In the genomic region with DNA sequence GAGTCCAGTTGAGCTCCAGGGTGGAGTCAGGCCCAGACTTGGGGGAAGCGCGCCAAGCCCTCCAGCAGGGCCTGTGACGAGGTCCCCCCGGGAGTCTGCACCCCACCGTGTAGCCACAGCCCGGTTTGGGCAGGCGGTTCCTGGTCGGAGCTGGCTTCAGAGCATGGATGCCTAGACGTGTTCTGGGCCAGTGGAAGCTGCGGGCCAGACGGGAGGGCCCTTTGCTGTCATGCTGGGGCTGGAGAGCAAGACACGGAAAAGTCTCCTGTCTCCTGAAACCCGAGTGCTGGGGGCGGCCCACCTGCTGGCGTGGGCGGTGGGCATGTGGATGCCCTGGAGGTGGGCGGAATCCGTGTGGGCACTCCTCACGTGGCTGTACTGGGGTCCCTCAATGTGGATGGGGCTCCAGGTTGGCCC, we compare ENCODE assay signal across 10 cellular contexts. TPM values are rescaled to one million over a fixed set of nuclear protein-coding genes. Genes with fewer than 3 reads are reported as not detected.
A peak's percentile ranks its signal among the peaks of the same experiment; 100 is the strongest.
DNase-seq lines count a peak whose midpoint lies in the region; ATAC-seq, FAIRE-seq and TF ChIP-seq lines count a peak whose summit lies in the region.
"Had no signal": no experiment of that assay in that cellular context is flagged by ENCODE, and none has a peak within 500 bp of the region (broad histone marks: within the 10 kb centered on the region; RNA-seq: fewer than 3 reads in every experiment).

No MANE protein-coding gene starts in this region.

- H3K27me3 ChIP-seq in WERI-Rb-1 (ENCODE audit: insufficient read depth, low read depth, severe bottlenecking) (no peaks in the 10 kb centered on the region), sigmoid colon (no peaks in the 10 kb centered on the region)

- no peak for TF ChIP-seq POLR2A in sigmoid colon (IDR thresholded peaks at IDR 0.05)

- H3K36me3 ChIP-seq in WERI-Rb-1 (peaks cover 33% of the 10 kb centered on the region), sigmoid colon (peaks cover 0 to under 1% (median 0%) of the 10 kb centered on the region in 4 donors)

- peaks cover 0 to 37% (median 28%) of the 10 kb centered on the region in 4 donors for H3K4me1 ChIP-seq in sigmoid colon

- TF ChIP-seq CTCF in WERI-Rb-1 (IDR thresholded peaks at IDR 0.05; ENCODE audit: low read depth, low read length) (no peak), fibroblast of villous mesenchyme (IDR thresholded peaks at IDR 0.05; ENCODE audit: insufficient read depth, low read depth, low read length) (no peak), sigmoid colon (IDR thresholded peaks at IDR 0.05) (no peak), D721Med (IDR thresholded peaks at IDR 0.05; ENCODE audit: insufficient read depth, missing control alignments) (no peak)

- WGBS in sigmoid colon, 2 donors: 69 to 80% methylated on average over 19 of the region's 19 CpGs

- peak overlapping the region; percentile 87 for H3K27ac ChIP-seq in WERI-Rb-1
- peak overlapping the region in 3 of 4 donors; percentile 74 to 79 (median 76) for H3K27ac ChIP-seq in sigmoid colon

- intact Hi-C loops in sigmoid colon (cut with DNase I): loop anchor here (5.0 to 10.0 kb wide), 2 partner anchors 33 to 316 kb away; partner anchors contain the start of gene DNLZ

- no peak for ATAC-seq in HG03439 (IDR thresholded peaks at IDR 0.05; ENCODE audit: unreplicated experiment)

- DNase-seq in EH (ENCODE audit: low read depth): peak; percentile 20
- DNase-seq in WERI-Rb-1: no peak
- no peak for DNase-seq in fibroblast of villous mesenchyme (ENCODE audit: low read depth)
- DNase-seq in sigmoid colon: no peak
- DNase-seq in stimulated activated naive CD4-positive, alpha-beta T cell (lab: John Stamatoyannopoulos, UW): no peak
- DNase-seq in D721Med (ENCODE audit: insufficient read length, low spot score): no peak
- no peak for DNase-seq in GF-D8 (lab: John Stamatoyannopoulos, UW)
- DNase-seq: activated T-cell treated with anti-CD3 and anti-CD28 coated beads for 4 hours, NCI-H510A treated with DMSO at 0.1 percent for 48 hours had no signal

- H3K9me3 ChIP-seq in WERI-Rb-1 (ENCODE audit: severe bottlenecking): no peaks in the 10 kb centered on the region
- no peaks in the 10 kb centered on the region for H3K9me3 ChIP-seq in sigmoid colon

- H3K4me3 ChIP-seq in WERI-Rb-1 (ENCODE audit: low read depth, low read length): peak overlapping the region; percentile 72
- peak overlapping the region; percentile 76 for H3K4me3 ChIP-seq in fibroblast of villous mesenchyme (ENCODE audit: low read depth, low read length)
- H3K4me3 ChIP-seq in sigmoid colon: peak overlapping the region in 2 of 4 donors; percentile 68 to 84

- no peak for FAIRE-seq in D721Med (lab: Jason Lieb, UNC)

- no peak for TF ChIP-seq EP300 in sigmoid colon (IDR thresholded peaks at IDR 0.05)

RNA-seq across cellular contexts. Expression of gene GPSM1, which starts 1.9 kb away (rescaled TPM):
- total RNA-seq in fibroblast of villous mesenchyme: 54.8 and 72.5 TPM in 2 replicates
- total RNA-seq in sigmoid colon: 10 to 100 TPM in 2 of 4 donors, 1 to 10 TPM in 2; 5.0 to 16.1 (median 12.2) TPM
- polyA plus RNA-seq in sigmoid colon: 1 to 10 TPM; 2.3 to 4.8 (median 2.4) TPM

RNA-seq across cellular contexts. Expression of gene CCDC187, which starts 25.3 kb away (rescaled TPM):
- under 0.01 TPM in 2 replicates for total RNA-seq in fibroblast of villous mesenchyme
- not detected for total RNA-seq in sigmoid colon
- polyA plus RNA-seq in sigmoid colon: under 1 TPM in 1 of 3 donors, not detected in 2; 0.32 TPM

RNA-seq across cellular contexts. Expression of gene DNLZ, which starts 34.3 kb away (rescaled TPM):
- total RNA-seq in fibroblast of villous mesenchyme (8.2 and 17.4 TPM in 2 replicates), sigmoid colon (10 to 100 TPM; 19.7 to 41.9 (median 37.8) TPM)
- 10 to 100 TPM in 2 of 3 donors, 1 to 10 TPM in 1; 8.4 to 11.6 (median 10.2) TPM for polyA plus RNA-seq in sigmoid colon

RNA-seq across cellular contexts. Expression of gene CARD9, which starts 44.2 kb away (rescaled TPM):
- total RNA-seq in fibroblast of villous mesenchyme (14.7 and 20.0 TPM in 2 replicates), sigmoid colon (1 to 10 TPM; 1.5 to 6.9 (median 2.3) TPM)
- polyA plus RNA-seq in sigmoid colon: 1 to 10 TPM; 1.8 to 3.0 (median 2.3) TPM
